In the genomic region with DNA sequence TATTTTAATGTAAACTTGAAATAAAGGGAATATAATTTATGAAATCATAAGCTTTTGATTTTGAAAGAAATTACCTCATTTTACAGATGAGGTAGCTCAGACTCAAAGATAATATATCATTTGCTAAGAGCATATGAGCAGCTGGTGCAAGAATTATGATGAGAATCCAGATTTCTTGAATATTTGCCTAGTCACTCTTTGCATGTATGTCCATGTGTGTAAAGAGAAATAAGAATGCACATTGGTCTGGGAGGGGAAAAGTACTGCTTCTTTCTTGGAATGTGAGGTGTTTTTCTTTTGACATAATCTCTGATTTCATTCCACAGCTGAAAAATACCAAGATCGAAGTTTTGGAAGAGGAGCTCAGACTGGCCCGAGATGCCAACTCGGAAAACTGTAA, we compare ENCODE assay signal across 33 cellular contexts. TPM values are rescaled to one million over a fixed set of nuclear protein-coding genes. Genes with fewer than 3 reads are reported as not detected.
"Had no signal": no experiment of that assay in that cellular context is flagged by ENCODE, and none has a peak within 500 bp of the region (broad histone marks: within the 10 kb centered on the region; RNA-seq: fewer than 3 reads in every experiment).

No MANE protein-coding gene starts in this region.

- H3K36me3 ChIP-seq: ascending aorta, breast epithelium, gastrocnemius medialis had no signal

- H3K4me3 Mint-ChIP-seq: activated CD4-positive, alpha-beta memory T cell treated with anti-CD3 and anti-CD28 coated beads for 36 hours; activated CD4-positive, alpha-beta T cell treated with anti-CD3 and anti-CD28 coated beads for 36 hours; activated CD4-positive, alpha-beta T cell treated with anti-CD3 and anti-CD28 coated beads, Interleukin-2, amount 10 ng/mL, durations not matched to agents 24 days and 14 days; activated CD8-positive, alpha-beta memory T cell treated with anti-CD3 and anti-CD28 coated beads, Interleukin-2, amount 10 ng/mL, durations not matched to agents 7 days and 5 days; activated CD8-positive, alpha-beta T cell treated with anti-CD3 and anti-CD28 coated beads, Interleukin-2, amount 10 ng/mL, durations not matched to agents 7 days and 5 days; activated naive CD4-positive, alpha-beta T cell treated with anti-CD3 and anti-CD28 coated beads, Interleukin-2, amount 10 ng/mL, durations not matched to agents 7 days and 5 days; activated naive CD8-positive, alpha-beta T cell treated with anti-CD3 and anti-CD28 coated beads, Interleukin-2, amount 10 ng/mL, durations not matched to agents 7 days and 5 days; activated T-helper 1 cell treated with anti-CD3 and anti-CD28 coated beads, Interleukin-12 subunit alpha, Interleukin-12 subunit beta, Interleukin-2, Interleukin-4 antibody, amounts not matched to agents 30 ng/mL and 10 ng/mL and 1 ng/mL, durations not matched to agents 14 hours and 24 hours and 36 hours; brain; effector memory CD8-positive, alpha-beta T cell had no signal

- H3K9me3 ChIP-seq: ascending aorta, breast epithelium, esophagus muscularis mucosa, gastrocnemius medialis, heart left ventricle had no signal

- H3K36me3 Mint-ChIP-seq: activated CD4-positive, alpha-beta memory T cell treated with anti-CD3 and anti-CD28 coated beads for 36 hours; activated CD8-positive, alpha-beta memory T cell treated with anti-CD3 and anti-CD28 coated beads, Interleukin-2, amount 10 ng/mL, durations not matched to agents 7 days and 5 days; activated naive CD4-positive, alpha-beta T cell treated with anti-CD3 and anti-CD28 coated beads, Interleukin-2, amount 10 ng/mL, durations not matched to agents 7 days and 5 days; activated naive CD4-positive, alpha-beta T cell treated with anti-CD3 and anti-CD28 coated beads, Interleukin-2, amount 50 U/mL, for 72 hours; activated naive CD8-positive, alpha-beta T cell treated with anti-CD3 and anti-CD28 coated beads, Interleukin-2, amount 10 ng/mL, durations not matched to agents 7 days and 5 days; brain had no signal

- H3K9me3 Mint-ChIP-seq: activated CD4-positive, alpha-beta memory T cell treated with anti-CD3 and anti-CD28 coated beads for 36 hours; activated CD4-positive, alpha-beta T cell treated with anti-CD3 and anti-CD28 coated beads, Interleukin-2, amount 10 ng/mL, durations not matched to agents 24 days and 14 days; activated naive CD4-positive, alpha-beta T cell treated with anti-CD3 and anti-CD28 coated beads, Interleukin-2, amount 10 ng/mL, durations not matched to agents 7 days and 5 days; activated naive CD4-positive, alpha-beta T cell treated with anti-CD3 and anti-CD28 coated beads, Interleukin-2, amount 50 U/mL, for 72 hours; activated naive CD8-positive, alpha-beta T cell treated with anti-CD3 and anti-CD28 coated beads, Interleukin-2, amount 10 ng/mL, durations not matched to agents 7 days and 5 days; activated T-helper 1 cell treated with anti-CD3 and anti-CD28 coated beads, Interleukin-12 subunit alpha, Interleukin-12 subunit beta, Interleukin-2, Interleukin-4 antibody, amounts not matched to agents 30 ng/mL and 10 ng/mL and 1 ng/mL, durations not matched to agents 14 hours and 24 hours and 36 hours; brain; effector memory CD8-positive, alpha-beta T cell had no signal

- H3K27ac Mint-ChIP-seq: activated CD4-positive, alpha-beta memory T cell treated with anti-CD3 and anti-CD28 coated beads for 36 hours; activated CD4-positive, alpha-beta T cell treated with anti-CD3 and anti-CD28 coated beads for 36 hours; activated CD4-positive, alpha-beta T cell treated with anti-CD3 and anti-CD28 coated beads, Interleukin-2, amount 10 ng/mL, durations not matched to agents 24 days and 14 days; activated CD8-positive, alpha-beta memory T cell treated with anti-CD3 and anti-CD28 coated beads, Interleukin-2, amount 10 ng/mL, durations not matched to agents 7 days and 5 days; activated CD8-positive, alpha-beta T cell treated with anti-CD3 and anti-CD28 coated beads, Interleukin-2, amount 10 ng/mL, durations not matched to agents 7 days and 5 days; activated naive CD4-positive, alpha-beta T cell treated with anti-CD3 and anti-CD28 coated beads, Interleukin-2, amount 10 ng/mL, durations not matched to agents 7 days and 5 days; activated naive CD4-positive, alpha-beta T cell treated with anti-CD3 and anti-CD28 coated beads, Interleukin-2, amount 50 U/mL, for 72 hours; activated naive CD8-positive, alpha-beta T cell treated with anti-CD3 and anti-CD28 coated beads, Interleukin-2, amount 10 ng/mL, durations not matched to agents 7 days and 5 days; activated T-helper 1 cell treated with anti-CD3 and anti-CD28 coated beads, Interleukin-12 subunit alpha, Interleukin-12 subunit beta, Interleukin-2, Interleukin-4 antibody, amounts not matched to agents 30 ng/mL and 10 ng/mL and 1 ng/mL, durations not matched to agents 14 hours and 24 hours and 36 hours; brain; effector memory CD8-positive, alpha-beta T cell had no signal

- H3K4me1 Mint-ChIP-seq: activated CD4-positive, alpha-beta T cell treated with anti-CD3 and anti-CD28 coated beads for 36 hours; activated CD4-positive, alpha-beta T cell treated with anti-CD3 and anti-CD28 coated beads, Interleukin-2, amount 10 ng/mL, durations not matched to agents 24 days and 14 days; activated CD8-positive, alpha-beta memory T cell treated with anti-CD3 and anti-CD28 coated beads, Interleukin-2, amount 10 ng/mL, durations not matched to agents 7 days and 5 days; activated naive CD4-positive, alpha-beta T cell treated with anti-CD3 and anti-CD28 coated beads, Interleukin-2, amount 10 ng/mL, durations not matched to agents 7 days and 5 days; activated naive CD8-positive, alpha-beta T cell treated with anti-CD3 and anti-CD28 coated beads, Interleukin-2, amount 10 ng/mL, durations not matched to agents 7 days and 5 days; brain had no signal

- H3K27me3 ChIP-seq: ascending aorta, breast epithelium, cardiac muscle cell, foreskin keratinocyte, gastrocnemius medialis had no signal

- H3K27ac ChIP-seq: ascending aorta, breast epithelium, cardiac muscle cell, coronary artery, esophagus muscularis mucosa, foreskin keratinocyte, gastrocnemius medialis, heart left ventricle had no signal

- H3K4me1 ChIP-seq: ascending aorta, breast epithelium, esophagus muscularis mucosa, foreskin keratinocyte, gastrocnemius medialis, heart left ventricle had no signal

- H3K4me3 ChIP-seq: ascending aorta, breast epithelium, cardiac muscle cell, coronary artery, esophagus muscularis mucosa, gastrocnemius medialis, heart left ventricle had no signal

- DNase-seq: activated CD4-positive, alpha-beta memory T cell treated with anti-CD3 and anti-CD28 coated beads for 36 hours; activated CD4-positive, alpha-beta T cell treated with anti-CD3 and anti-CD28 coated beads for 36 hours; activated CD4-positive, alpha-beta T cell treated with anti-CD3 and anti-CD28 coated beads, Interleukin-2, amount 10 ng/mL, durations not matched to agents 24 days and 14 days; activated CD4-positive, CD25-positive, alpha-beta regulatory T cell; activated CD4-positive, CD25-positive, alpha-beta regulatory T cell treated with anti-CD3 and anti-CD28 coated beads, Interleukin-2, amount 50 U/mL, for 72 hours; activated CD8-positive, alpha-beta memory T cell treated with anti-CD3 and anti-CD28 coated beads, Interleukin-2, amount 10 ng/mL, durations not matched to agents 7 days and 5 days; activated CD8-positive, alpha-beta memory T cell treated with anti-CD3 and anti-CD28 coated beads, Interleukin-2, amount 50 U/mL, for 4 hours; activated CD8-positive, alpha-beta T cell treated with anti-CD3 and anti-CD28 coated beads, Interleukin-2, amount 10 ng/mL, durations not matched to agents 7 days and 5 days; activated gamma-delta T cell; activated naive CD4-positive, alpha-beta T cell; activated naive CD4-positive, alpha-beta T cell treated with anti-CD3 and anti-CD28 coated beads, Interleukin-2, amount 10 ng/mL, durations not matched to agents 7 days and 5 days; activated naive CD8-positive, alpha-beta T cell treated with anti-CD3 and anti-CD28 coated beads, Interleukin-2, amount 10 ng/mL, durations not matched to agents 7 days and 5 days; activated T-cell treated with anti-CD3 and anti-CD28 coated beads, Interleukin-2, amount 50 U/mL, for 1 hour; activated T-cell treated with anti-CD3 and anti-CD28 coated beads, Interleukin-2, amount 50 U/mL, for 48 hours; amygdala; central memory CD4-positive, alpha-beta T cell; cerebellar nuclear complex; dermis blood vessel endothelial cell; effector CD4-positive, alpha-beta T cell; effector memory CD8-positive, alpha-beta T cell; foreskin keratinocyte; gastrocnemius medialis; glutamatergic neuron; heart left ventricle; T-helper 1 cell had no signal

- ATAC-seq: activated CD4-positive, alpha-beta T cell treated with anti-CD3 and anti-CD28 coated beads for 36 hours; activated CD8-positive, alpha-beta memory T cell treated with anti-CD3 and anti-CD28 coated beads, Interleukin-2, amount 10 ng/mL, durations not matched to agents 7 days and 5 days; activated CD8-positive, alpha-beta T cell treated with anti-CD3 and anti-CD28 coated beads, Interleukin-2, amount 10 ng/mL, durations not matched to agents 7 days and 5 days; activated naive CD4-positive, alpha-beta T cell treated with anti-CD3 and anti-CD28 coated beads, Interleukin-2, amount 50 U/mL, for 72 hours; effector memory CD8-positive, alpha-beta T cell; foreskin keratinocyte; gastrocnemius medialis; heart left ventricle had no signal

RNA-seq across cellular contexts. Expression of gene DSP, which starts 37.5 kb away (rescaled TPM):
- total RNA-seq: activated CD4-positive, alpha-beta T cell treated with anti-CD3 and anti-CD28 coated beads, Interleukin-2, amount 10 ng/mL, durations not matched to agents 24 days and 14 days; activated T-helper 1 cell treated with anti-CD3 and anti-CD28 coated beads, Interleukin-12 subunit alpha, Interleukin-12 subunit beta, Interleukin-2, Interleukin-4 antibody, amounts not matched to agents 30 ng/mL and 10 ng/mL and 1 ng/mL, durations not matched to agents 14 hours and 24 hours and 36 hours had no signal
